Comparison of ENCODE assay signal across 11 cellular contexts in genomic region chr20:47406849-47407682, GRCh38.
"Had no signal": no experiment of that assay in that cellular context is flagged by ENCODE, and none has a peak within 500 bp of the region (broad histone marks: within the 10 kb centered on the region; RNA-seq: fewer than 3 reads in every experiment).

No MANE protein-coding gene starts in this region.

- H3K4me1 Mint-ChIP-seq: natural killer cell had no signal

- H3K4me1 ChIP-seq: sigmoid colon had no signal

- H3K27me3 Mint-ChIP-seq: activated CD8-positive, alpha-beta T cell treated with anti-CD3 and anti-CD28 coated beads for 36 hours; activated naive CD8-positive, alpha-beta T cell treated with anti-CD3 and anti-CD28 coated beads, Interleukin-2, amount 10 ng/mL, durations not matched to agents 7 days and 5 days had no signal

- H3K27ac Mint-ChIP-seq: activated CD8-positive, alpha-beta T cell treated with anti-CD3 and anti-CD28 coated beads for 36 hours; activated naive CD8-positive, alpha-beta T cell treated with anti-CD3 and anti-CD28 coated beads, Interleukin-2, amount 10 ng/mL, durations not matched to agents 7 days and 5 days; activated T-cell treated with anti-CD3 and anti-CD28 coated beads, Interleukin-2, amount 50 U/mL, for 72 hours; natural killer cell had no signal

- H3K36me3 ChIP-seq: ascending aorta, cardiac muscle cell, esophagus squamous epithelium, sigmoid colon had no signal

- H3K27me3 ChIP-seq: ascending aorta, cardiac muscle cell, esophagus squamous epithelium, sigmoid colon had no signal

- H3K9me3 ChIP-seq: ascending aorta, esophagus squamous epithelium, mucosa of descending colon, sigmoid colon had no signal

- H3K36me3 Mint-ChIP-seq: activated naive CD8-positive, alpha-beta T cell treated with anti-CD3 and anti-CD28 coated beads, Interleukin-2, amount 10 ng/mL, durations not matched to agents 7 days and 5 days; natural killer cell had no signal

- H3K27ac ChIP-seq: ascending aorta, cardiac muscle cell, esophagus squamous epithelium, sigmoid colon had no signal

- H3K9me3 Mint-ChIP-seq: activated CD8-positive, alpha-beta T cell treated with anti-CD3 and anti-CD28 coated beads for 36 hours; activated T-cell treated with anti-CD3 and anti-CD28 coated beads, Interleukin-2, amount 50 U/mL, for 72 hours; natural killer cell had no signal

- H3K4me3 Mint-ChIP-seq: activated CD8-positive, alpha-beta T cell treated with anti-CD3 and anti-CD28 coated beads for 36 hours; activated naive CD8-positive, alpha-beta T cell treated with anti-CD3 and anti-CD28 coated beads, Interleukin-2, amount 10 ng/mL, durations not matched to agents 7 days and 5 days; activated T-cell treated with anti-CD3 and anti-CD28 coated beads, Interleukin-2, amount 50 U/mL, for 72 hours; natural killer cell had no signal

- DNase-seq: activated CD8-positive, alpha-beta memory T cell treated with anti-CD3 and anti-CD28 coated beads, Interleukin-2, amount 50 U/mL, for 4 hours; activated CD8-positive, alpha-beta T cell treated with anti-CD3 and anti-CD28 coated beads for 36 hours; activated naive CD8-positive, alpha-beta T cell treated with anti-CD3 and anti-CD28 coated beads, Interleukin-2, amount 10 ng/mL, durations not matched to agents 7 days and 5 days; activated T-cell treated with anti-CD3 and anti-CD28 coated beads, Interleukin-2, amount 50 U/mL, for 72 hours; esophagus squamous epithelium; mucosa of descending colon; natural killer cell; sigmoid colon; stimulated activated CD4-positive, alpha-beta T cell treated with anti-CD3 and anti-CD28 coated beads, Interleukin-4, amount 100 ng/mL, for 1 hour had no signal

- H3K4me3 ChIP-seq: ascending aorta, cardiac muscle cell, esophagus squamous epithelium, mucosa of descending colon, sigmoid colon had no signal
